ENCODE assay signal across 2 cellular contexts in the genomic region with DNA sequence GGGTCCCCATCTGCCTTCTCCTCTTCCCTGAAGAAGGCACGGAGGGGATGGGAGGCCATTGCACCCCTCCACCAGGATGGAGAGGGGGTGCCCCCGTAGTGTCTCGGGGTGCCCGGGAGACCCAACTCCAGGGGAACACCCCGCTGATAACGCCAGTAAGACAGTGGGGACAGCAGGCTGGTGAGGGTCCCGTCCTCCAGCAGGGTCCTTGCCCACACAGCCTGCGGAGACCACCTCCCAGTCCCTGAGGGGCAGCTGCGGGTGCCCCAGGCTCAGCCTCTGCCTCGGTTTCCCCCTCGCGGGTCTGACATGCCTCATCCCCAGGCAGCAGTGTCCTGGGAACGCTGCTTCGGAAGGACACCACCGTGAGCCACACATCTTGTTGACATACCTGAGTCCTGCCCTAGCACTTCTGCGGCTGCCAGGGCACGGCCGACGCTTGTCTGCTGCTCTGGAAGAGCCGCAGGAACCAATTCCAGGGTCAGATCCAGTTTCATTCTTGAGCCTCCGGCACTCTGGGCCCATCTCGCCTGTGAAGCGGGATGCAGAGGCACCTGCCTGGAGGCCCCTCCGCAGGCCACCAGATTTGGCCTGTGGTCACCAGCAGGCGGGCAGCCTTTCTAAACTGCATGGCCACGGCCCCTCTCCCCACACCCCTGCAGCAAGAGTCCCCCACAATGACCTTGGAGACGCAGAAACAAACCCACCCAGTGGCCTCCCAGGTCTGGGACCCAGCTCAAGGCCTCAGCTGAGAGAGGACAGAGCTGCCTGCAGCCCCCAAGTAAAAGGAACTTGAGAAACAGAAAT.
TF ChIP-seq lines count a peak whose summit lies in the region.

No MANE protein-coding gene starts in this region.

TF ChIP-seq in WTC11, 78 proteins besides CTCF, POLR2A, EP300 and RAD21:
- TF ChIP-seq, protein P1, sequence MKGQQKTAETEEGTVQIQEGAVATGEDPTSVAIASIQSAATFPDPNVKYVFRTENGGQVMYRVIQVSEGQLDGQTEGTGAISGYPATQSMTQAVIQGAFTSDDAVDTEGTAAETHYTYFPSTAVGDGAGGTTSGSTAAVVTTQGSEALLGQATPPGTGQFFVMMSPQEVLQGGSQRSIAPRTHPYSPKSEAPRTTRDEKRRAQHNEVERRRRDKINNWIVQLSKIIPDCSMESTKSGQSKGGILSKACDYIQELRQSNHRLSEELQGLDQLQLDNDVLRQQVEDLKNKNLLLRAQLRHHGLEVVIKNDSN (CRISPR knock-in tag; IDR thresholded peaks at IDR 0.05): no peak
- TF ChIP-seq TEAD4 (CRISPR knock-in tag; IDR thresholded peaks at IDR 0.05) (no peak), NFYB (CRISPR knock-in tag; conservative IDR thresholded peaks at IDR 0.05; ENCODE audit: low read depth) (no peak), ZNF138 (CRISPR knock-in tag; conservative IDR thresholded peaks at IDR 0.05) (no peak), CBFB (CRISPR knock-in tag; IDR thresholded peaks at IDR 0.05; ENCODE audit: low read depth) (no peak), FOXP1 (CRISPR knock-in tag; IDR thresholded peaks at IDR 0.05; ENCODE audit: borderline replicate concordance) (no peak)
- TF ChIP-seq, protein P2, sequence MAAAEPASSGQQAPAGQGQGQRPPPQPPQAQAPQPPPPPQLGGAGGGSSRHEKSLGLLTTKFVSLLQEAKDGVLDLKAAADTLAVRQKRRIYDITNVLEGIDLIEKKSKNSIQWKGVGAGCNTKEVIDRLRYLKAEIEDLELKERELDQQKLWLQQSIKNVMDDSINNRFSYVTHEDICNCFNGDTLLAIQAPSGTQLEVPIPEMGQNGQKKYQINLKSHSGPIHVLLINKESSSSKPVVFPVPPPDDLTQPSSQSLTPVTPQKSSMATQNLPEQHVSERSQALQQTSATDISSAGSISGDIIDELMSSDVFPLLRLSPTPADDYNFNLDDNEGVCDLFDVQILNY (CRISPR knock-in tag; IDR thresholded peaks at IDR 0.05): no peak

TF ChIP-seq in HepG2, 621 proteins besides CTCF, POLR2A, EP300 and RAD21:
- TF ChIP-seq RBM22 (optimal IDR thresholded peaks at IDR 0.05; ENCODE audit: low read length) (peak; percentile 14), AGO2 (optimal IDR thresholded peaks at IDR 0.05; ENCODE audit: low read depth, low read length) (peak; percentile 83), ZSCAN25 (CRISPR knock-in tag; IDR thresholded peaks at IDR 0.05) (peak; percentile 57; the same call in 1 of the 2 replicates)
- TF ChIP-seq, protein P3, sequence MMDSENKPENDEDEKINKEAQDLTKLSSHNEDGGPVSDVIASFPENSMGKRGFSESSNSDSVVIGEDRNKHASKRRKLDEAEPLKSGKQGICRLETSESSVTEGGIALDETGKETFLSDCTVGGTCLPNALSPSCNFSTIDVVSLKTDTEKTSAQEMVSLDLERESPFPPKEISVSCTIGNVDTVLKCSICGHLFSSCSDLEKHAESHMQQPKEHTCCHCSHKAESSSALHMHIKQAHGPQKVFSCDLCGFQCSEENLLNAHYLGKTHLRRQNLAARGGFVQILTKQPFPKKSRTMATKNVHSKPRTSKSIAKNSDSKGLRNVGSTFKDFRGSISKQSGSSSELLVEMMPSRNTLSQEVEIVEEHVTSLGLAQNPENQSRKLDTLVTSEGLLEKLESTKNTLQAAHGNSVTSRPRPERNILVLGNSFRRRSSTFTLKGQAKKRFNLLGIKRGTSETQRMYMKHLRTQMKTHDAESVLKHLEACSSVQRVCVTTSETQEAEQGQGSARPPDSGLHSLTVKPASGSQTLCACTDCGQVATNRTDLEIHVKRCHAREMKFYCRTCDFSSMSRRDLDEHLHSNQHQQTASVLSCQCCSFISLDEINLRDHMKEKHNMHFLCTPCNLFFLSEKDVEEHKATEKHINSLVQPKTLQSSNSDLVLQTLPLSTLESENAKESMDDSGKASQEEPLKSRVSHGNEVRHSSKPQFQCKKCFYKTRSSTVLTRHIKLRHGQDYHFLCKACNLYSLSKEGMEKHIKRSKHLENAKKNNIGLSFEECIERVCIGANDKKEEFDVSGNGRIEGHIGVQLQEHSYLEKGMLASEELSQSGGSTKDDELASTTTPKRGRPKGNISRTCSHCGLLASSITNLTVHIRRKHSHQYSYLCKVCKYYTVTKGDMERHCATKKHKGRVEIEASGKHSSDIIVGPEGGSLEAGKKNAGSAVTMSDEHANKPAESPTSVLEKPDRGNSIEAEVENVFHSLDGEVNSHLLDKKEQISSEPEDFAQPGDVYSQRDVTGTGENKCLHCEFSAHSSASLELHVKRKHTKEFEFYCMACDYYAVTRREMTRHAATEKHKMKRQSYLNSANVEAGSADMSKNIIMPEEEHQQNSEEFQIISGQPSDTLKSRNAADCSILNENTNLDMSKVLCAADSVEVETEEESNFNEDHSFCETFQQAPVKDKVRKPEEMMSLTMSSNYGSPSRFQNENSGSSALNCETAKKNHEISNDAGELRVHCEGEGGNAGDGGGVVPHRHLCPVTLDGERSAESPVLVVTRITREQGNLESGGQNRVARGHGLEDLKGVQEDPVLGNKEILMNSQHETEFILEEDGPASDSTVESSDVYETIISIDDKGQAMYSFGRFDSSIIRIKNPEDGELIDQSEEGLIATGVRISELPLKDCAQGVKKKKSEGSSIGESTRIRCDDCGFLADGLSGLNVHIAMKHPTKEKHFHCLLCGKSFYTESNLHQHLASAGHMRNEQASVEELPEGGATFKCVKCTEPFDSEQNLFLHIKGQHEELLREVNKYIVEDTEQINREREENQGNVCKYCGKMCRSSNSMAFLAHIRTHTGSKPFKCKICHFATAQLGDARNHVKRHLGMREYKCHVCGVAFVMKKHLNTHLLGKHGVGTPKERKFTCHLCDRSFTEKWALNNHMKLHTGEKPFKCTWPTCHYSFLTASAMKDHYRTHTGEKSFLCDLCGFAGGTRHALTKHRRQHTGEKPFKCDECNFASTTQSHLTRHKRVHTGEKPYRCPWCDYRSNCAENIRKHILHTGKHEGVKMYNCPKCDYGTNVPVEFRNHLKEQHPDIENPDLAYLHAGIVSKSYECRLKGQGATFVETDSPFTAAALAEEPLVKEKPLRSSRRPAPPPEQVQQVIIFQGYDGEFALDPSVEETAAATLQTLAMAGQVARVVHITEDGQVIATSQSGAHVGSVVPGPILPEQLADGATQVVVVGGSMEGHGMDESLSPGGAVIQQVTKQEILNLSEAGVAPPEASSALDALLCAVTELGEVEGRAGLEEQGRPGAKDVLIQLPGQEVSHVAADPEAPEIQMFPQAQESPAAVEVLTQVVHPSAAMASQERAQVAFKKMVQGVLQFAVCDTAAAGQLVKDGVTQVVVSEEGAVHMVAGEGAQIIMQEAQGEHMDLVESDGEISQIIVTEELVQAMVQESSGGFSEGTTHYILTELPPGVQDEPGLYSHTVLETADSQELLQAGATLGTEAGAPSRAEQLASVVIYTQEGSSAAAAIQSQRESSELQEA (CRISPR knock-in tag; IDR thresholded peaks at IDR 0.05; ENCODE audit: not compliant biosample characterization): no peak
